Comparison of ENCODE assay signal across 8 cellular contexts in genomic region chr2:197499594-197500502, GRCh38. TPM values are rescaled to one million over a fixed set of nuclear protein-coding genes. Genes with fewer than 3 reads are reported as not detected.
DNase-seq lines count a peak whose midpoint lies in the region; ATAC-seq and TF ChIP-seq lines count a peak whose summit lies in the region.

HSPD1 (minus strand) TSS chr2:197499840; CDS start chr2:197498848, 992 bp downstream.
HSPE1 (plus strand) TSS chr2:197500379; CDS start chr2:197500437, 58 bp downstream.

- H3K27me3 ChIP-seq in kidney epithelial cell (ENCODE audit: control insufficient read depth, insufficient read depth, low read length) = no peaks in the 10 kb centered on the region

- DNase-seq in AML-193 (lab: John Stamatoyannopoulos, UW) (peak; percentile 97 to 99), NCI-H510A treated with DMSO at 0.1 percent for 48 hours (lab: John Stamatoyannopoulos, UW) (peak; percentile 98), chondrocyte (ENCODE audit: low spot score) (peak; percentile 99), kidney epithelial cell (ENCODE audit: low read depth) (peak; percentile 93)
- DNase-seq in activated CD4-positive, alpha-beta T cell treated with anti-CD3 and anti-CD28 coated beads for 24 hours (ENCODE audit: low read depth in 2 of 2) = peak; percentile 96 to 97
- DNase-seq in stimulated activated CD4-positive, alpha-beta T cell treated with anti-CD3 and anti-CD28 coated beads, Interleukin-15, amount 100 ng/mL, for 48 hours (ENCODE audit: low read depth in 2 of 2) = peak; percentile 97 to 98

- peak within 1 kb of the TSS; percentile 88 for H3K4me3 Mint-ChIP-seq in chondrocyte (ENCODE audit: unreplicated experiment)

- H3K36me3 Mint-ChIP-seq in chondrocyte (ENCODE audit: low read depth) = peaks cover 16% of the 10 kb centered on the region

- peaks cover 52% of the 10 kb centered on the region for H3K4me1 Mint-ChIP-seq in chondrocyte (ENCODE audit: low read depth)

- peak within 1 kb of the TSS; percentile 97 for H3K27ac Mint-ChIP-seq in chondrocyte (ENCODE audit: unreplicated experiment)

- H3K27me3 Mint-ChIP-seq in chondrocyte (ENCODE audit: low read depth) = no peaks in the 10 kb centered on the region

- no peaks in the 10 kb centered on the region for H3K9me3 Mint-ChIP-seq in chondrocyte (ENCODE audit: low read depth)

- peak; percentile 83 for ATAC-seq in HG03439 (IDR thresholded peaks at IDR 0.05; ENCODE audit: unreplicated experiment)

- H3K36me3 ChIP-seq in kidney epithelial cell (ENCODE audit: control insufficient read depth, insufficient read depth, low read length) = no peaks in the 10 kb centered on the region

- peak; percentile 91 for TF ChIP-seq POLR2A in GM19193 (IDR thresholded peaks at IDR 0.05; ENCODE audit: extremely low read depth, insufficient read depth, insufficient read length)

- peak within 1 kb of the TSS; percentile 96 for H3K4me3 ChIP-seq in kidney epithelial cell (ENCODE audit: low read depth, low read length)

- TF ChIP-seq CTCF in chondrocyte (IDR thresholded peaks at IDR 0.05) (no peak), kidney epithelial cell (IDR thresholded peaks at IDR 0.05; ENCODE audit: insufficient read depth, low read length, poor library complexity, severe bottlenecking) (no peak)

RNA-seq across cellular contexts. Expression of gene HSPD1, which starts in this region (rescaled TPM):
- total RNA-seq in chondrocyte (149 to 195 TPM (median 152 TPM) in 3 replicates), kidney epithelial cell (204 and 237 TPM in 2 replicates)

RNA-seq across cellular contexts. Expression of gene HSPE1, which starts in this region (rescaled TPM):
- total RNA-seq in chondrocyte = 55.2 to 99.6 TPM (median 55.4 TPM) in 3 replicates
- 91.7 and 96.5 TPM in 2 replicates for total RNA-seq in kidney epithelial cell

Comparison
In these comparisons a context has a peak if more than half of its experiments do, and no peak if none do; other contexts are left out.
1. Peak in every context shown above with its lines: DNase-seq, ATAC-seq and H3K4me3 ChIP-seq.